Comparison of ENCODE assay signal across 1 cellular context in genomic region chr12:54217774-54218221, GRCh38.
TF ChIP-seq lines count a peak whose summit lies in the region.

No MANE protein-coding gene starts in this region.

TF ChIP-seq in IMR-90, 13 proteins besides CTCF, POLR2A, EP300 and RAD21 (continued from another document):
- no peak for TF ChIP-seq CEBPB (IDR thresholded peaks at IDR 0.05; ENCODE audit: low read depth, low read length)
TF ChIP-seq in IMR-90: peak in this region for 0.
